ENCODE assay signal across 16 cellular contexts in the genomic region with DNA sequence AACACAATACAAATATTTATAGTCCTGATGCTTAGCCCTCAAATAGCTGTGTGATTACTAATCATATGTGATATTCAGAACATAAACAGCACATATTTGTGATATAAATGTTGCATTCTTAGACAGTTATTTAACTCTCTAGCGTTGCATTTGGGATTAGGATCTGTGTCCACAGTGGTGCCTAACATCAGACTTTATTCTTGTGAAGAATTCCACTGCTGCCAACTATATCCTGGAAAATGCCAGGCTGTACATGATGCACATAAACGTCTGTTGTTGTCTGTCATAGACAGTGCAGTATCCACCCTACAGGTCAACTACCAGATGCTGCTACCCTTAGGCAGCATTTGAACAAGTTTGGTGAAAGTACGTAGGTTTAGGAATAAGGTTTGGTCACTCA. TPM values are rescaled to one million over a fixed set of nuclear protein-coding genes. Genes with fewer than 3 reads are reported as not detected.
DNase-seq lines count a peak whose midpoint lies in the region; ATAC-seq and FAIRE-seq lines count a peak whose summit lies in the region.
"Had no signal": no experiment of that assay in that cellular context is flagged by ENCODE, and none has a peak within 500 bp of the region (broad histone marks: within the 10 kb centered on the region; RNA-seq: fewer than 3 reads in every experiment).

No MANE protein-coding gene starts in this region.

- H3K27ac Mint-ChIP-seq in T-cell = no peak overlapping the region
- H3K27ac Mint-ChIP-seq: B cell; dendritic cell treated with granulocyte-macrophage colony-stimulating factor and Interleukin-4, amounts not matched to agents 40 ng/mL and 50 ng/mL, for 4 days had no signal

- H3K4me1 Mint-ChIP-seq in T-cell = no peaks in the 10 kb centered on the region
- H3K4me1 Mint-ChIP-seq: B cell had no signal

- H3K4me3 Mint-ChIP-seq in T-cell = no peak overlapping the region
- H3K4me3 Mint-ChIP-seq: B cell; dendritic cell treated with granulocyte-macrophage colony-stimulating factor and Interleukin-4, amounts not matched to agents 40 ng/mL and 50 ng/mL, for 4 days had no signal

- POLR2A ChIA-PET in T-cell (lab: Charles Lee) = interaction anchor here in 1 of 2 donors (0.5 kb wide), 1 partner anchor 810 kb away, joined by 3 read pairs; no protein-coding TSS in a partner anchor

- ATAC-seq in T-cell (replicated peaks in 1 of 4) = no peak

- FAIRE-seq in RCC 7860 (lab: Jason Lieb, UNC) = no peak

- no peaks in the 10 kb centered on the region for H3K9me3 Mint-ChIP-seq in T-cell
- H3K9me3 Mint-ChIP-seq: dendritic cell treated with granulocyte-macrophage colony-stimulating factor and Interleukin-4, amounts not matched to agents 40 ng/mL and 50 ng/mL, for 4 days had no signal

- CTCF ChIA-PET in T-cell (lab: Charles Lee) = no interaction called here

- peak; percentile 15 for DNase-seq in AG08396 (ENCODE audit: low spot score)
- peak; percentile 83 for DNase-seq in NCI-H226
- DNase-seq in dedifferentiated amniotic fluid mesenchymal stem cell (ENCODE audit: extremely low spot score) = peak; percentile 84
- DNase-seq in lung microvascular endothelial cell (ENCODE audit: low read depth in 2 of 2) = peak; percentile 12 to 24
- DNase-seq in RCC 7860 (ENCODE audit: low spot score) = no peak
- DNase-seq in T-cell = no peak
- no peak for DNase-seq in activated CD4-positive, alpha-beta T cell treated with anti-CD3 and anti-CD28 coated beads for 1 hour
- no peak for DNase-seq in NCI-H2029 (lab: John Stamatoyannopoulos, UW)
- DNase-seq: activated CD4-positive, alpha-beta T cell treated with anti-CD3 and anti-CD28 coated beads for 48 hours; DMS79; NCI-H2107; T-helper 9 cell had no signal

- peaks cover 9 to 12% of the 10 kb centered on the region in 2 donors for H3K27me3 Mint-ChIP-seq in T-cell
- H3K27me3 Mint-ChIP-seq: dendritic cell treated with granulocyte-macrophage colony-stimulating factor and Interleukin-4, amounts not matched to agents 40 ng/mL and 50 ng/mL, for 4 days had no signal

- no peaks in the 10 kb centered on the region for H3K36me3 Mint-ChIP-seq in T-cell

RNA-seq across cellular contexts. Expression of a gene that starts 39.0 kb away (rescaled TPM):
- total RNA-seq in lung microvascular endothelial cell (1.1 and 1.6 TPM in 2 replicates), T-cell (under 1 TPM in 3 of 5 donors, not detected in 2; 0.13 to 0.50 (median 0.19) TPM)
- total RNA-seq: B cell, glomerular endothelial cell, kidney epithelial cell had no signal

Comparison
In these comparisons a context has a peak if more than half of its experiments do, and no peak if none do; other contexts are left out.
1. DNase-seq: peak in AG08396 (single experiment), NCI-H226 (single experiment), dedifferentiated amniotic fluid mesenchymal stem cell (single experiment) and lung microvascular endothelial cell (2 of 2); none in RCC 7860 (single experiment), T-cell (0 of 34), activated CD4-positive, alpha-beta T cell treated with anti-CD3 and anti-CD28 coated beads for 1 hour (single experiment) and NCI-H2029 (single experiment).